2 cellular contexts compared by ENCODE assay signal in genomic region chr17:30697619-30698460, GRCh38.
TF ChIP-seq lines count a peak whose summit lies in the region.

No MANE protein-coding gene starts in this region.

TF ChIP-seq in WTC11, 78 proteins besides CTCF, POLR2A, EP300 and RAD21 (continued from another document):
- TF ChIP-seq ARID4B (CRISPR knock-in tag; IDR thresholded peaks at IDR 0.05; ENCODE audit: borderline replicate concordance) (peak; percentile 37; the same call in 1 of the 2 replicates), HMGXB4 (CRISPR knock-in tag; IDR thresholded peaks at IDR 0.05) (0 out of 2 replicates have a peak, but pooled peaks have one; percentile 38), SP1 (CRISPR knock-in tag; conservative IDR thresholded peaks at IDR 0.05) (0 out of 2 replicates have a peak, but pooled peaks have one; percentile 38)

TF ChIP-seq in GM12878, 131 proteins besides CTCF, POLR2A, EP300 and RAD21 (continued from another document):
- peak; percentile 51; the same call in 1 of the 2 replicates for TF ChIP-seq YY1 (IDR thresholded peaks at IDR 0.05; ENCODE audit: low read depth, low read length)
- TF ChIP-seq ZNF217 (IDR thresholded peaks at IDR 0.05) = peak; percentile 75; the same call in 1 of the 2 replicates
- TF ChIP-seq RELB (IDR thresholded peaks at IDR 0.05; ENCODE audit: low read depth) = peak; percentile 32; the same call in 1 of the 2 replicates
- peak; percentile 51 for TF ChIP-seq IKZF1 (conservative IDR thresholded peaks at IDR 0.05)
- 0 out of 2 replicates have a peak, but pooled peaks have one; percentile 42 for TF ChIP-seq SMC3 (IDR thresholded peaks at IDR 0.05; ENCODE audit: borderline replicate concordance, low read length)
- peak; percentile 77; the same call in 1 of the 2 replicates for TF ChIP-seq TCF3 (IDR thresholded peaks at IDR 0.05; ENCODE audit: borderline replicate concordance, insufficient read depth, low read depth, low read length)
- 0 out of 4 replicates have a peak, but pooled peaks of 1 of the 2 experiments have one; percentile 15 for TF ChIP-seq SRF (IDR thresholded peaks at IDR 0.05; ENCODE audit: low read depth in 2 of 2, low read length in 2 of 2)
- TF ChIP-seq IKZF2 (IDR thresholded peaks at IDR 0.05) = peak; percentile 58 to 60; a peak in 3 of 4 replicates
- 0 out of 3 replicates have a peak, but pooled peaks of 1 of the 2 experiments have one; percentile 33 for TF ChIP-seq EGR1 (IDR thresholded peaks at IDR 0.05; ENCODE audit: borderline replicate concordance in 1 of 2, low read depth in 2 of 2, low read length in 2 of 2)
TF ChIP-seq in GM12878: peak in this region for 15; not testable (repeated sequence) for 116.
